ENCODE assay signal across 20 cellular contexts in genomic region chr7:36387437-36388345, GRCh38. TPM values are rescaled to one million over a fixed set of nuclear protein-coding genes. Genes with fewer than 3 reads are reported as not detected.
DNase-seq lines count a peak whose midpoint lies in the region; ATAC-seq and TF ChIP-seq lines count a peak whose summit lies in the region.
"Had no signal": no experiment of that assay in that cellular context is flagged by ENCODE, and none has a peak within 500 bp of the region (broad histone marks: within the 10 kb centered on the region; RNA-seq: fewer than 3 reads in every experiment).

No MANE protein-coding gene starts in this region.

- H3K27ac Mint-ChIP-seq in natural killer cell = peak overlapping the region; percentile 1 to 23
- no peak overlapping the region for H3K27ac Mint-ChIP-seq in natural killer cell treated with Interleukin-12 subunit alpha and Interleukin-12 subunit beta and Interleukin-15 and Interleukin-18, amount 100 ng/mL, for 72 hours
- H3K27ac Mint-ChIP-seq in activated CD4-positive, alpha-beta memory T cell treated with anti-CD3 and anti-CD28 coated beads, Interleukin-2, amount 10 ng/mL, durations not matched to agents 7 days and 5 days = no peak overlapping the region
- H3K27ac Mint-ChIP-seq: activated T-helper 17 cell treated with anti-CD3 and anti-CD28 coated beads, Interleukin-2, amount 50 U/mL, for 72 hours; GM23338 had no signal

- no peaks in the 10 kb centered on the region for H3K9me3 Mint-ChIP-seq in natural killer cell
- no peaks in the 10 kb centered on the region for H3K9me3 Mint-ChIP-seq in natural killer cell treated with Interleukin-12 subunit alpha and Interleukin-12 subunit beta and Interleukin-15 and Interleukin-18, amount 100 ng/mL, for 72 hours
- H3K9me3 Mint-ChIP-seq in activated CD4-positive, alpha-beta memory T cell treated with anti-CD3 and anti-CD28 coated beads, Interleukin-2, amount 10 ng/mL, durations not matched to agents 7 days and 5 days = no peaks in the 10 kb centered on the region
- H3K9me3 Mint-ChIP-seq: activated T-helper 17 cell treated with anti-CD3 and anti-CD28 coated beads, Interleukin-2, amount 50 U/mL, for 72 hours; GM23338; naive B cell had no signal

- H3K4me1 Mint-ChIP-seq in natural killer cell = peaks cover 21 to 22% of the 10 kb centered on the region in 2 donors
- peaks cover 18 to 22% of the 10 kb centered on the region in 2 donors for H3K4me1 Mint-ChIP-seq in natural killer cell treated with Interleukin-12 subunit alpha and Interleukin-12 subunit beta and Interleukin-15 and Interleukin-18, amount 100 ng/mL, for 72 hours (ENCODE audit: low read depth in 2 of 2)
- H3K4me1 Mint-ChIP-seq in activated CD4-positive, alpha-beta memory T cell treated with anti-CD3 and anti-CD28 coated beads, Interleukin-2, amount 10 ng/mL, durations not matched to agents 7 days and 5 days = peaks cover 26% of the 10 kb centered on the region

- no peak overlapping the region for H3K4me3 ChIP-seq in uterus
- no peak overlapping the region for H3K4me3 ChIP-seq in thyroid gland (replicated peaks in 1 of 3)
- H3K4me3 ChIP-seq: GM23338, left lung, tibial nerve had no signal

- CTCF ChIA-PET in activated CD4-positive, alpha-beta memory T cell treated with anti-CD3 and anti-CD28 coated beads, Interleukin-2, amount 10 ng/mL, durations not matched to agents 7 days and 5 days (lab: Charles Lee) = interaction anchor here (7.8 kb wide), 1 partner anchor 20 kb away, joined by 77 read pairs; a partner anchor contains a TSS

- WGBS in thyroid gland, 2 donors = 74 to 81% methylated on average over 8 of the region's 8 CpGs

- peak overlapping the region; percentile 79 to 86 for H3K27ac ChIP-seq in uterus
- H3K27ac ChIP-seq in thyroid gland = no peak overlapping the region

- intact Hi-C loops in natural killer cell (cut with micrococcal nuclease) = no loop called here
- intact Hi-C loops in uterus (cut with DNase I; ENCODE audit: low total_unique reads) = no loop called here
- intact Hi-C loops in thyroid gland (cut with DNase I) = no loop called here

- DNase-seq in natural killer cell = no peak
- no peak for DNase-seq in natural killer cell treated with Interleukin-12 subunit alpha and Interleukin-12 subunit beta and Interleukin-15 and Interleukin-18, amount 100 ng/mL, for 72 hours (ENCODE audit: low spot score)
- peak; percentile 99 for DNase-seq in SW480 (ENCODE audit: low spot score)
- peak; percentile 71 for DNase-seq in kidney tubule cell (ENCODE audit: low spot score)
- no peak for DNase-seq in uterus
- DNase-seq in thyroid gland = no peak
- no peak for DNase-seq in activated CD4-positive, alpha-beta memory T cell treated with anti-CD3 and anti-CD28 coated beads, Interleukin-2, amount 10 ng/mL, durations not matched to agents 7 days and 5 days
- no peak for DNase-seq in epidermal melanocyte (ENCODE audit: insufficient read length, low spot score)
- DNase-seq: activated CD8-positive, alpha-beta memory T cell treated with anti-CD3 and anti-CD28 coated beads for 24 hours; amniotic stem cell; left lung; naive B cell; NCI-H1048; NCI-H2171; NK-92 treated with Interleukin-12 subunit alpha and Interleukin-12 subunit beta, amount 100 ng/mL, for 24 hours; stimulated activated CD4-positive, alpha-beta T cell treated with anti-CD3 and anti-CD28 coated beads, Interleukin-2, amount 100 ng/mL, for 24 hours; stimulated activated CD8-positive, alpha-beta memory T cell treated with anti-CD3 and anti-CD28 coated beads, Interleukin-4, amount 100 ng/mL, for 48 hours had no signal

- H3K27me3 ChIP-seq in uterus = no peaks in the 10 kb centered on the region
- no peaks in the 10 kb centered on the region for H3K27me3 ChIP-seq in thyroid gland
- H3K27me3 ChIP-seq: left lung, tibial nerve had no signal

- TF ChIP-seq CTCF in natural killer cell (IDR thresholded peaks at IDR 0.05) = no peak
- TF ChIP-seq CTCF in uterus (IDR thresholded peaks at IDR 0.05) = no peak
- TF ChIP-seq CTCF in thyroid gland (IDR thresholded peaks at IDR 0.05) = no peak

- no peaks in the 10 kb centered on the region for H3K36me3 Mint-ChIP-seq in natural killer cell
- H3K36me3 Mint-ChIP-seq in natural killer cell treated with Interleukin-12 subunit alpha and Interleukin-12 subunit beta and Interleukin-15 and Interleukin-18, amount 100 ng/mL, for 72 hours = no peaks in the 10 kb centered on the region
- H3K36me3 Mint-ChIP-seq in activated CD4-positive, alpha-beta memory T cell treated with anti-CD3 and anti-CD28 coated beads, Interleukin-2, amount 10 ng/mL, durations not matched to agents 7 days and 5 days (ENCODE audit: low read depth) = peaks cover 18% of the 10 kb centered on the region
- H3K36me3 Mint-ChIP-seq: naive B cell had no signal

- no peaks in the 10 kb centered on the region for H3K9me3 ChIP-seq in uterus
- no peaks in the 10 kb centered on the region for H3K9me3 ChIP-seq in thyroid gland
- H3K9me3 ChIP-seq: left lung, tibial nerve had no signal

- TF ChIP-seq POLR2A in uterus (IDR thresholded peaks at IDR 0.05) = no peak
- no peak for TF ChIP-seq POLR2A in thyroid gland (IDR thresholded peaks at IDR 0.05)

- H3K4me3 Mint-ChIP-seq in natural killer cell = no peak overlapping the region
- H3K4me3 Mint-ChIP-seq in natural killer cell treated with Interleukin-12 subunit alpha and Interleukin-12 subunit beta and Interleukin-15 and Interleukin-18, amount 100 ng/mL, for 72 hours = no peak overlapping the region
- H3K4me3 Mint-ChIP-seq in activated CD4-positive, alpha-beta memory T cell treated with anti-CD3 and anti-CD28 coated beads, Interleukin-2, amount 10 ng/mL, durations not matched to agents 7 days and 5 days = no peak overlapping the region

- no peak for ATAC-seq in natural killer cell
- ATAC-seq in natural killer cell treated with Interleukin-12 subunit alpha and Interleukin-12 subunit beta and Interleukin-15 and Interleukin-18, amount 100 ng/mL, for 72 hours = no peak
- ATAC-seq: activated T-helper 17 cell treated with anti-CD3 and anti-CD28 coated beads, Interleukin-2, amount 50 U/mL, for 72 hours; GM23338; left lung had no signal

- no peaks in the 10 kb centered on the region for H3K27me3 Mint-ChIP-seq in natural killer cell (ENCODE audit: low read depth in 2 of 2)
- H3K27me3 Mint-ChIP-seq in natural killer cell treated with Interleukin-12 subunit alpha and Interleukin-12 subunit beta and Interleukin-15 and Interleukin-18, amount 100 ng/mL, for 72 hours = peaks cover 0 to 5% of the 10 kb centered on the region in 2 donors
- peaks cover 4% of the 10 kb centered on the region for H3K27me3 Mint-ChIP-seq in activated CD4-positive, alpha-beta memory T cell treated with anti-CD3 and anti-CD28 coated beads, Interleukin-2, amount 10 ng/mL, durations not matched to agents 7 days and 5 days
- H3K27me3 Mint-ChIP-seq: activated T-helper 17 cell treated with anti-CD3 and anti-CD28 coated beads, Interleukin-2, amount 50 U/mL, for 72 hours; naive B cell had no signal

- POLR2A ChIA-PET in activated CD4-positive, alpha-beta memory T cell treated with anti-CD3 and anti-CD28 coated beads, Interleukin-2, amount 10 ng/mL, durations not matched to agents 7 days and 5 days (lab: Charles Lee) = interaction anchor here (2.9 to 4.8 kb wide), 2 partner anchors 20 to 587 kb away, joined by 9 to 31 read pairs; partner anchors contain the start of gene SEPTIN7

- peaks cover 0 to 10% of the 10 kb centered on the region in 2 donors for H3K4me1 ChIP-seq in uterus
- peaks cover 7 to 8% of the 10 kb centered on the region in 2 donors for H3K4me1 ChIP-seq in thyroid gland

- H3K36me3 ChIP-seq in uterus = no peaks in the 10 kb centered on the region
- H3K36me3 ChIP-seq in thyroid gland = no peaks in the 10 kb centered on the region
- H3K36me3 ChIP-seq: left lung, tibial nerve had no signal

RNA-seq across cellular contexts. Expression of gene ANLN, which starts 2.0 kb away (rescaled TPM):
- total RNA-seq in natural killer cell (1 to 10 TPM; 1.7 to 2.9 (median 2.0) TPM), uterus (10 to 100 TPM in 1 of 4 donors, 1 to 10 TPM in 1, under 1 TPM in 2; 0.26 to 43.8 (median 2.9) TPM), thyroid gland (1 to 10 TPM in 3 of 4 donors, under 1 TPM in 1; 0.88 to 4.0 (median 3.1) TPM)
- total RNA-seq in natural killer cell treated with Interleukin-12 subunit alpha and Interleukin-12 subunit beta and Interleukin-15 and Interleukin-18, amount 100 ng/mL, for 72 hours = 10 to 100 TPM; 31.1 to 67.0 TPM
- total RNA-seq in activated CD4-positive, alpha-beta memory T cell treated with anti-CD3 and anti-CD28 coated beads, Interleukin-2, amount 10 ng/mL, durations not matched to agents 7 days and 5 days = 10 to 100 TPM; 65.1 to 69.0 TPM

Comparison
In these comparisons a context has a peak if more than half of its experiments do, and no peak if none do; other contexts are left out.
1. H3K27ac Mint-ChIP-seq: peak in natural killer cell (2 of 2); none in natural killer cell treated with Interleukin-12 subunit alpha and Interleukin-12 subunit beta and Interleukin-15 and Interleukin-18, amount 100 ng/mL, for 72 hours (0 of 2) and activated CD4-positive, alpha-beta memory T cell treated with anti-CD3 and anti-CD28 coated beads, Interleukin-2, amount 10 ng/mL, durations not matched to agents 7 days and 5 days (single experiment).
2. DNase-seq: peak in SW480 (single experiment) and kidney tubule cell (single experiment); none in natural killer cell (single experiment), natural killer cell treated with Interleukin-12 subunit alpha and Interleukin-12 subunit beta and Interleukin-15 and Interleukin-18, amount 100 ng/mL, for 72 hours (single experiment), uterus (0 of 2), thyroid gland (0 of 2), activated CD4-positive, alpha-beta memory T cell treated with anti-CD3 and anti-CD28 coated beads, Interleukin-2, amount 10 ng/mL, durations not matched to agents 7 days and 5 days (single experiment) and epidermal melanocyte (single experiment).
3. H3K27ac ChIP-seq: peak in uterus (2 of 2); none in thyroid gland (0 of 3).